ENCODE assay signal across 1 cellular context in genomic region chr3:196163687-196164493, GRCh38.
TF ChIP-seq lines count a peak whose summit lies in the region.

No MANE protein-coding gene starts in this region.

TF ChIP-seq in HepG2, 621 proteins besides CTCF, POLR2A, EP300 and RAD21 (continued from another document):
- TF ChIP-seq ZNF281 (CRISPR knock-in tag; IDR thresholded peaks at IDR 0.05; ENCODE audit: borderline replicate concordance) (peak; percentile 26; the same call in 1 of the 2 replicates), RXRB (CRISPR knock-in tag; IDR thresholded peaks at IDR 0.05; ENCODE audit: borderline replicate concordance) (peak; percentile 78), ZNF101 (CRISPR knock-in tag; IDR thresholded peaks at IDR 0.05; ENCODE audit: borderline replicate concordance, low read depth) (no peak), ZNF605 (CRISPR knock-in tag; IDR thresholded peaks at IDR 0.05) (0 out of 2 replicates have a peak, but pooled peaks have one; percentile 23)
